In the genomic region with DNA sequence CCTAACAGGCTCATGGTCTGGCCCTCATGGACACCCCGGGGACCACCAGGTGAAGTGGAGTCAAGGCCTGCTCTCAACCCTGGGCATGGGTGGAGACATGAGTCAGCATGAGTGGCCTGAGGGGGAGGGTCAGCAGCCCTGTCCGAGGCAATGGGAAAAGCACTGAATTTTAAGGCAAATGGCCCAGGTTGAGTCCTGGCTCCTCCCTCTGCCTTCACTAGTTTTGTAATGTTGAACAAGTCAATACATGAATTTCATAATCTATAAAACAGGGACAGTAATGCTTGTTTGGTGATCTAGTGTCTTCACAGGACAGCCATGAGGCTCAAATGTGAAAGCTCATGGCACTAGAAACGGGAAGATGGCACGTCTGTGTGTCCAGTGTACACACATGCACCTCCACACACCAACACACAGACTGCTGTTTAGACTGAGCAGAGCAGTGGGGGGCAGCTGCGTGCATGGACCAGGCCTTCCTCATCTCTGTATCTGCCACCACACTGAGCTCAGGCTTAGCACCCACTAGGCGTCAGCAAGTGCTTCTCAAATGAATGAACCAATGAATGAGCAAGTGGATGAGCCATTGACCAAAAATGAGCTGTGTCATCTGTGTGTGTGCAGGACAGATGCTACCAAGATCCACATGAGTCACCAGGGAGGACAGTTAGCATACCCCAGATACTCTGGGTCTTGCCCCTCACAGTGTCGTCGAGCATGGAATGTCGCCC, we compare ENCODE assay signal across 10 cellular contexts.
DNase-seq lines count a peak whose midpoint lies in the region; ATAC-seq and TF ChIP-seq lines count a peak whose summit lies in the region.
"Had no signal": no experiment of that assay in that cellular context is flagged by ENCODE, and none has a peak within 500 bp of the region (broad histone marks: within the 10 kb centered on the region; RNA-seq: fewer than 3 reads in every experiment).

No MANE protein-coding gene starts in this region.

- peak; percentile 70 for DNase-seq in Ammon's horn (ENCODE audit: low spot score)
- peak; percentile 95 for DNase-seq in MV-4-11 (lab: John Stamatoyannopoulos, UW)
- DNase-seq in chondrocyte (ENCODE audit: low spot score): no peak
- peak; percentile 97 for DNase-seq in myocyte (ENCODE audit: low read depth)
- DNase-seq in NOMO-1 (lab: John Stamatoyannopoulos, UW; ENCODE audit: unreplicated experiment in 2 of 2): no peak
- DNase-seq in foreskin melanocyte: no peak
- DNase-seq: activated CD8-positive, alpha-beta memory T cell treated with anti-CD3 and anti-CD28 coated beads, Interleukin-2, amount 50 U/mL, for 48 hours; NCI-H1930 had no signal

- H3K27me3 Mint-ChIP-seq in chondrocyte (ENCODE audit: low read depth): no peaks in the 10 kb centered on the region

- peak overlapping the region; percentile 45 for H3K27ac Mint-ChIP-seq in chondrocyte (ENCODE audit: unreplicated experiment)

- peak; percentile 23 for TF ChIP-seq CTCF in chondrocyte (IDR thresholded peaks at IDR 0.05)

- no peaks in the 10 kb centered on the region for H3K36me3 Mint-ChIP-seq in chondrocyte (ENCODE audit: low read depth)

- ATAC-seq in HG03175 (IDR thresholded peaks at IDR 0.05; ENCODE audit: unreplicated experiment) (no peak), GM18519 (IDR thresholded peaks at IDR 0.05; ENCODE audit: low FRiP score, unreplicated experiment) (no peak)

- no peak overlapping the region for H3K4me3 Mint-ChIP-seq in chondrocyte (ENCODE audit: unreplicated experiment)

- H3K4me1 Mint-ChIP-seq in chondrocyte (ENCODE audit: low read depth): peaks cover 29% of the 10 kb centered on the region

- no peaks in the 10 kb centered on the region for H3K9me3 Mint-ChIP-seq in chondrocyte (ENCODE audit: low read depth)

Comparison
In these comparisons a context has a peak if more than half of its experiments do, and no peak if none do; other contexts are left out.
1. DNase-seq: peak in Ammon's horn (single experiment), MV-4-11 (single experiment) and myocyte (single experiment); none in chondrocyte (single experiment), NOMO-1 (0 of 2) and foreskin melanocyte (single experiment).